In the genomic region with DNA sequence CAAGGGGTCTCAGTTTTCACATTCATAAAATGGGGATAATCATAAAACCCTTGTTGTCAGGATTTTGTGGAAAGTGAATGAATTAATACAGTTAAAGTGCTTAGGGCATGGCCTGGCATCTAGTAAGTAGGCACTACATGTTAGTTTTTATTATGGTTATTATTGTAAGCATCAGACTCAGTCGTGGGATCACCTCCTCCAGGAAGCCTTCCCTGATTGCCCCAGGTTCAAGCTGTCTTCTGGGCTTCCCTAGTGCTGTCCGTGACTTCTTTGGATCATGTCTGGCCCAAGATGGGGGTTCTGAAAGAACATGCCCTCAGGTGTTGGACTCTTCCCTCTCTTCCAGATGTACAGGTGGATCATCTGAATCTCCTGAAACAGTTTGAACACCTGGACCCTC, we compare ENCODE assay signal across 2 cellular contexts.
TF ChIP-seq lines count a peak whose summit lies in the region.

No MANE protein-coding gene starts in this region.

TF ChIP-seq in HepG2, 621 proteins besides CTCF, POLR2A, EP300 and RAD21:
- TF ChIP-seq FOXO1 (CRISPR knock-in tag; IDR thresholded peaks at IDR 0.05) (no peak), CREM (IDR thresholded peaks at IDR 0.05) (no peak), CREM (CRISPR knock-in tag; IDR thresholded peaks at IDR 0.05) (no peak), ZNF629 (CRISPR knock-in tag; conservative IDR thresholded peaks at IDR 0.05) (0 out of 2 replicates have a peak, but pooled peaks have one; percentile 27), CREB1 (IDR thresholded peaks at IDR 0.05) (no peak), CREB1 (CRISPR knock-in tag; IDR thresholded peaks at IDR 0.05) (no peak), ZFP36 (IDR thresholded peaks at IDR 0.05; ENCODE audit: borderline replicate concordance, low read depth, low read length, partially characterized antibody) (peak; percentile 87)
- TF ChIP-seq, protein P1, sequence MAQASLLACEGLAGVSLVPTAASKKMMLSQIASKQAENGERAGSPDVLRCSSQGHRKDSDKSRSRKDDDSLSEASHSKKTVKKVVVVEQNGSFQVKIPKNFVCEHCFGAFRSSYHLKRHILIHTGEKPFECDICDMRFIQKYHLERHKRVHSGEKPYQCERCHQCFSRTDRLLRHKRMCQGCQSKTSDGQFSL (CRISPR knock-in tag; IDR thresholded peaks at IDR 0.05) = no peak
- TF ChIP-seq, protein P2, sequence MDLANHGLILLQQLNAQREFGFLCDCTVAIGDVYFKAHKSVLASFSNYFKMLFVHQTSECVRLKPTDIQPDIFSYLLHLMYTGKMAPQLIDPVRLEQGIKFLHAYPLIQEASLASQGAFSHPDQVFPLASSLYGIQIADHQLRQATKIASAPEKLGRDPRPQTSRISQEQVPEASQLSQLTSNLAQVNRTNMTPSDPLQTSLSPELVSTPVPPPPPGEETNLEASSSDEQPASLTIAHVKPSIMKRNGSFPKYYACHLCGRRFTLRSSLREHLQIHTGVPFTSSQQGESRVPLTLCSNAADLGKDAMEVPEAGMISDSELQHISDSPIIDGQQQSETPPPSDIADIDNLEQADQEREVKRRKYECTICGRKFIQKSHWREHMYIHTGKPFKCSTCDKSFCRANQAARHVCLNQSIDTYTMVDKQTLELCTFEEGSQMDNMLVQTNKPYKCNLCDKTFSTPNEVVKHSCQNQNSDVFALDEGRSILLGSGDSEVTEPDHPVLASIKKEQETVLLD (CRISPR knock-in tag; IDR thresholded peaks at IDR 0.05; ENCODE audit: low read depth) = no peak

TF ChIP-seq in HEK293, 187 proteins besides CTCF, POLR2A, EP300 and RAD21:
- TF ChIP-seq ZNF777 (tag by site-specific recombination; IDR thresholded peaks at IDR 0.05; ENCODE audit: borderline replicate concordance) (no peak), BCL11A (tag by site-specific recombination; IDR thresholded peaks at IDR 0.05; ENCODE audit: low read depth) (no peak), ZNF24 (tag by site-specific recombination; IDR thresholded peaks at IDR 0.05) (no peak)
- TF ChIP-seq, protein P3, sequence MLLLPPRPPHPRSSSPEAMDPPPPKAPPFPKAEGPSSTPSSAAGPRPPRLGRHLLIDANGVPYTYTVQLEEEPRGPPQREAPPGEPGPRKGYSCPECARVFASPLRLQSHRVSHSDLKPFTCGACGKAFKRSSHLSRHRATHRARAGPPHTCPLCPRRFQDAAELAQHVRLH (tag by site-specific recombination; IDR thresholded peaks at IDR 0.05) = peak; percentile 54
- TF ChIP-seq, protein P4, sequence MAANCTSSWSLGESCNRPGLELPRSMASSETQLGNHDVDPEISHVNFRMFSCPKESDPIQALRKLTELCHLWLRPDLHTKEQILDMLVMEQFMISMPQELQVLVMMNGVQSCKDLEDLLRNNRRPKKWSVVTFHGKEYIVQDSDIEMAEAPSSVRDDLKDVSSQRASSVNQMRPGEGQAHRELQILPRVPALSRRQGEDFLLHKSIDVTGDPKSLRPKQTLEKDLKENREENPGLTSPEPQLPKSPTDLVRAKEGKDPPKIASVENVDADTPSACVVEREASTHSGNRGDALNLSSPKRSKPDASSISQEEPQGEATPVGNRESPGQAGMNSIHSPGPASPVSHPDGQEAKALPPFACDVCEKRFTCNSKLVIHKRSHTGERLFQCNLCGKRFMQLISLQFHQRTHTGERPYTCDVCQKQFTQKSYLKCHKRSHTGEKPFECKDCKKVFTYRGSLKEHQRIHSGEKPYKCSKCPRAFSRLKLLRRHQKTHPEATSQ (tag by site-specific recombination; IDR thresholded peaks at IDR 0.05) = no peak
